14 cellular contexts compared by ENCODE assay signal in the genomic region with DNA sequence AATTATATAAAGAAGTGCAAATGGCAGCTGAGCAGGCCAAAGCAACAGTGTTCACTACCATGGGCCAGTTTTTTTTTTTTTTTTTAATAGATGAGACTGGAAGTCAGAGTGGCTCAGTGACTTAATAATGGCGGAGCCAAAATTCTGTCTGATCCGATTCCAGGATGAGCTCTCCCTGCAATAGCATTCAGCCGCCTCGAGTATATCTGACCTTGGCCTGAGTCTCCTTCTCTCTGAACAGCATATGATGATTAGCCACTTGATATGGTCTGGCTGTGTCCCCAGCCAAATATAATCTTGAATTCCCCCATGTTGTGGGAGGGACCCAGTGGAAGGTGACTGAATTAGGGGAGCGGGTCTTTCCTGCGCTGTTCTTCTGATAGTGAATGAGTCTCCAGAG.
A peak's percentile ranks its signal among the peaks of the same experiment; 100 is the strongest.
DNase-seq lines count a peak whose midpoint lies in the region; ATAC-seq and TF ChIP-seq lines count a peak whose summit lies in the region.
"Had no signal": no experiment of that assay in that cellular context is flagged by ENCODE, and none has a peak within 500 bp of the region (broad histone marks: within the 10 kb centered on the region; RNA-seq: fewer than 3 reads in every experiment).

No MANE protein-coding gene starts in this region.

- CTCF ChIA-PET in activated CD4-positive, alpha-beta T cell treated with anti-CD3 and anti-CD28 coated beads, Interleukin-2, amount 10 ng/mL, durations not matched to agents 7 days and 5 days (lab: Charles Lee) = no interaction called here
- CTCF ChIA-PET in CD4-positive, alpha-beta T cell (lab: Charles Lee) = interaction anchor here (0.7 to 1.3 kb wide), 2 partner anchors 13 to 81 kb away, joined by 3 read pairs; no protein-coding TSS in a partner anchor

- TF ChIP-seq CTCF in CD4-positive, alpha-beta T cell (IDR thresholded peaks at IDR 0.05) = no peak
- TF ChIP-seq CTCF in psoas muscle (IDR thresholded peaks at IDR 0.05) (no peak), prostate gland (IDR thresholded peaks at IDR 0.05) (no peak)

- WGBS in psoas muscle, 3 donors = 36 to 59% (median 41%) methylated on average over 6 of the region's 6 CpGs
- 79% methylated on average over 6 of the region's 6 CpGs for WGBS in prostate gland

- ATAC-seq in CD4-positive, alpha-beta T cell (ENCODE audit: poor library complexity) = no peak
- ATAC-seq in left ventricle myocardium superior (peak; percentile 72), psoas muscle (peak in 3 of 4 donors; percentile 40 to 48 (median 48))

- H3K9me3 Mint-ChIP-seq in activated CD4-positive, alpha-beta T cell treated with anti-CD3 and anti-CD28 coated beads, Interleukin-2, amount 10 ng/mL, durations not matched to agents 7 days and 5 days = no peaks in the 10 kb centered on the region
- no peaks in the 10 kb centered on the region for H3K9me3 Mint-ChIP-seq in CD4-positive, alpha-beta T cell
- H3K9me3 Mint-ChIP-seq: CD14-positive monocyte; CD8-positive, alpha-beta memory T cell had no signal

- TF ChIP-seq POLR2A in prostate gland (IDR thresholded peaks at IDR 0.05) = no peak

- H3K27me3 ChIP-seq in CD4-positive, alpha-beta T cell (ENCODE audit: control insufficient read depth, insufficient read depth, low read length) = no peaks in the 10 kb centered on the region
- H3K27me3 ChIP-seq in psoas muscle (ENCODE audit: insufficient read depth in 3 of 3, low read length in 2 of 3) (no peaks in the 10 kb centered on the region), prostate gland (replicated peaks; ENCODE audit: insufficient read depth) (no peaks in the 10 kb centered on the region)

- DNase-seq in activated CD4-positive, alpha-beta T cell treated with anti-CD3 and anti-CD28 coated beads, Interleukin-2, amount 10 ng/mL, durations not matched to agents 7 days and 5 days = no peak
- DNase-seq in activated CD4-positive, alpha-beta T cell treated with anti-CD3 and anti-CD28 coated beads, Interleukin-2, amount 50 U/mL, for 4 hours = no peak
- DNase-seq in CD4-positive, alpha-beta T cell = no peak
- DNase-seq in left ventricle myocardium superior = no peak
- no peak for DNase-seq in psoas muscle
- no peak for DNase-seq in prostate gland (ENCODE audit: low spot score)
- no peak for DNase-seq in D341Med (ENCODE audit: low spot score)
- DNase-seq: Caco-2; CD8-positive, alpha-beta memory T cell; DMS53; GF-D8; HCEC 1CT had no signal

- H3K36me3 Mint-ChIP-seq in activated CD4-positive, alpha-beta T cell treated with anti-CD3 and anti-CD28 coated beads, Interleukin-2, amount 10 ng/mL, durations not matched to agents 7 days and 5 days (ENCODE audit: low read depth) = peaks cover 3% of the 10 kb centered on the region
- H3K36me3 Mint-ChIP-seq in CD4-positive, alpha-beta T cell (ENCODE audit: low read depth) = no peaks in the 10 kb centered on the region

- no peak overlapping the region for H3K27ac ChIP-seq in CD4-positive, alpha-beta T cell (ENCODE audit: low read depth, low read length)
- H3K27ac ChIP-seq in psoas muscle (peak overlapping the region; percentile 65), prostate gland (no peak overlapping the region)
- H3K27ac ChIP-seq: 22Rv1 had no signal

- peak overlapping the region; percentile 60 for H3K27ac Mint-ChIP-seq in activated CD4-positive, alpha-beta T cell treated with anti-CD3 and anti-CD28 coated beads, Interleukin-2, amount 10 ng/mL, durations not matched to agents 7 days and 5 days
- peak overlapping the region; percentile 74 for H3K27ac Mint-ChIP-seq in CD4-positive, alpha-beta T cell
- H3K27ac Mint-ChIP-seq: CD14-positive monocyte had no signal

- H3K27me3 Mint-ChIP-seq in activated CD4-positive, alpha-beta T cell treated with anti-CD3 and anti-CD28 coated beads, Interleukin-2, amount 10 ng/mL, durations not matched to agents 7 days and 5 days = no peaks in the 10 kb centered on the region
- no peaks in the 10 kb centered on the region for H3K27me3 Mint-ChIP-seq in CD4-positive, alpha-beta T cell

- H3K9me3 ChIP-seq in CD4-positive, alpha-beta T cell (ENCODE audit: control insufficient read depth, low read length) = no peaks in the 10 kb centered on the region
- H3K9me3 ChIP-seq in psoas muscle (no peaks in the 10 kb centered on the region), prostate gland (no peaks in the 10 kb centered on the region)
- H3K9me3 ChIP-seq: Caco-2 had no signal

- H3K4me3 ChIP-seq in psoas muscle (no peak overlapping the region), prostate gland (no peak overlapping the region)

- no peak overlapping the region for H3K4me3 Mint-ChIP-seq in activated CD4-positive, alpha-beta T cell treated with anti-CD3 and anti-CD28 coated beads, Interleukin-2, amount 10 ng/mL, durations not matched to agents 7 days and 5 days
- H3K4me3 Mint-ChIP-seq in CD4-positive, alpha-beta T cell = no peak overlapping the region
- H3K4me3 Mint-ChIP-seq: CD14-positive monocyte; CD8-positive, alpha-beta memory T cell had no signal

- intact Hi-C loops in CD4-positive, alpha-beta T cell (cut with DNase I, micrococcal nuclease) = no loop called here
- intact Hi-C loops in left ventricle myocardium superior (cut with micrococcal nuclease) = no loop called here
- intact Hi-C loops in psoas muscle (cut with DNase I) = no loop called here
- intact Hi-C loops in prostate gland (cut with DNase I) = loop anchor here (5.0 kb wide), 1 partner anchor 100 kb away; no protein-coding TSS in a partner anchor

- H3K36me3 ChIP-seq in psoas muscle (ENCODE audit: insufficient read depth in 1 of 2, low read depth in 1 of 2) (no peaks in the 10 kb centered on the region), prostate gland (no peaks in the 10 kb centered on the region)

- H3K4me1 Mint-ChIP-seq in activated CD4-positive, alpha-beta T cell treated with anti-CD3 and anti-CD28 coated beads, Interleukin-2, amount 10 ng/mL, durations not matched to agents 7 days and 5 days = peaks cover 13% of the 10 kb centered on the region
- peaks cover 64% of the 10 kb centered on the region for H3K4me1 Mint-ChIP-seq in CD4-positive, alpha-beta T cell (ENCODE audit: low read depth)

- H3K4me1 ChIP-seq in psoas muscle (peaks cover 42% of the 10 kb centered on the region), prostate gland (replicated peaks) (no peaks in the 10 kb centered on the region)
- H3K4me1 ChIP-seq: Caco-2 had no signal

- POLR2A ChIA-PET in activated CD4-positive, alpha-beta T cell treated with anti-CD3 and anti-CD28 coated beads, Interleukin-2, amount 10 ng/mL, durations not matched to agents 7 days and 5 days (lab: Charles Lee) = no interaction called here
- POLR2A ChIA-PET in CD4-positive, alpha-beta T cell (lab: Charles Lee) = no interaction called here
